1 cellular context compared by ENCODE assay signal in genomic region chr1:16732254-16732896, GRCh38.
TF ChIP-seq lines count a peak whose summit lies in the region.
"Not testable (repeated sequence)": the region's sequence is repeated elsewhere in the genome, so short reads cannot be mapped to it uniquely, and the experiment has no call there.

No MANE protein-coding gene starts in this region.

TF ChIP-seq in K562, 482 proteins besides CTCF, POLR2A, EP300 and RAD21:
- TF ChIP-seq HMBOX1 (IDR thresholded peaks at IDR 0.05) = peak; percentile 63
- TF ChIP-seq CBFA2T3 (IDR thresholded peaks at IDR 0.05) = 0 out of 2 replicates have a peak, but pooled peaks have one; percentile 8
- 0 out of 2 replicates have a peak, but pooled peaks have one; percentile 18 for TF ChIP-seq SOX6 (IDR thresholded peaks at IDR 0.05)
- TF ChIP-seq NRF1 (conservative IDR thresholded peaks at IDR 0.05 in 1 of 2, IDR thresholded peaks at IDR 0.05 in 1 of 2) = 0 out of 4 replicates have a peak, but pooled peaks of 1 of the 2 experiments have one; percentile 15
- TF ChIP-seq PBX2 (CRISPR knock-in tag; IDR thresholded peaks at IDR 0.05; ENCODE audit: low read depth) = not testable (repeated sequence)
- TF ChIP-seq PBX2 (tag; conservative IDR thresholded peaks at IDR 0.05; ENCODE audit: low read depth) = 0 out of 2 replicates have a peak, but pooled peaks have one; percentile 7
TF ChIP-seq in K562: peak in this region for 5; not testable (repeated sequence) for 477.
